22 cellular contexts compared by ENCODE assay signal in genomic region chr15:70556804-70557203, GRCh38.
"Had no signal": no experiment of that assay in that cellular context is flagged by ENCODE, and none has a peak within 500 bp of the region (broad histone marks: within the 10 kb centered on the region; RNA-seq: fewer than 3 reads in every experiment).

No MANE protein-coding gene starts in this region.

- H3K27ac Mint-ChIP-seq: activated CD8-positive, alpha-beta T cell treated with anti-CD3 and anti-CD28 coated beads, Interleukin-2, amount 10 ng/mL, durations not matched to agents 7 days and 5 days; activated naive CD4-positive, alpha-beta T cell treated with anti-CD3 and anti-CD28 coated beads, Interleukin-2, amount 10 ng/mL, durations not matched to agents 7 days and 5 days; activated naive CD8-positive, alpha-beta T cell treated with anti-CD3 and anti-CD28 coated beads for 36 hours; T-cell had no signal

- H3K36me3 ChIP-seq: brain microvascular endothelial cell, cardiac muscle cell had no signal

- H3K27ac ChIP-seq: brain microvascular endothelial cell, cardiac muscle cell, SK-N-MC, VCaP had no signal

- H3K27me3 Mint-ChIP-seq: activated naive CD8-positive, alpha-beta T cell treated with anti-CD3 and anti-CD28 coated beads for 36 hours; T-cell had no signal

- ATAC-seq: activated CD8-positive, alpha-beta T cell treated with anti-CD3 and anti-CD28 coated beads, Interleukin-2, amount 10 ng/mL, durations not matched to agents 7 days and 5 days; activated T-cell treated with anti-CD3 and anti-CD28 coated beads, Interleukin-2, amount 50 U/mL, for 4 hours; Right ventricle myocardium inferior had no signal

- H3K4me3 Mint-ChIP-seq: activated CD8-positive, alpha-beta T cell treated with anti-CD3 and anti-CD28 coated beads, Interleukin-2, amount 10 ng/mL, durations not matched to agents 7 days and 5 days; activated naive CD4-positive, alpha-beta T cell treated with anti-CD3 and anti-CD28 coated beads, Interleukin-2, amount 10 ng/mL, durations not matched to agents 7 days and 5 days; activated naive CD8-positive, alpha-beta T cell treated with anti-CD3 and anti-CD28 coated beads for 36 hours; activated T-cell treated with anti-CD3 and anti-CD28 coated beads, Interleukin-2, amount 50 U/mL, for 4 hours; T-cell had no signal

- H3K27me3 ChIP-seq: cardiac muscle cell had no signal

- DNase-seq: activated CD4-positive, alpha-beta T cell treated with anti-CD3 and anti-CD28 coated beads for 4 hours; activated CD4-positive, alpha-beta T cell treated with anti-CD3 and anti-CD28 coated beads, Interleukin-2, amount 50 U/mL, for 4 hours; activated CD4-positive, CD25-positive, alpha-beta regulatory T cell; activated CD8-positive, alpha-beta T cell treated with anti-CD3 and anti-CD28 coated beads, Interleukin-2, amount 10 ng/mL, durations not matched to agents 7 days and 5 days; activated effector memory CD4-positive, alpha-beta T cell treated with anti-CD3 and anti-CD28 coated beads, Interleukin-2, amount 50 U/mL, for 16 hours; activated naive CD4-positive, alpha-beta T cell treated with anti-CD3 and anti-CD28 coated beads, Interleukin-2, amount 10 ng/mL, durations not matched to agents 7 days and 5 days; activated naive CD8-positive, alpha-beta T cell treated with anti-CD3 and anti-CD28 coated beads for 36 hours; activated T-cell treated with anti-CD3 and anti-CD28 coated beads, Interleukin-2, amount 50 U/mL, for 4 hours; brain microvascular endothelial cell; Karpas-422; NCI-H1105 treated with DMSO at 0.1 percent for 48 hours; NCI-H1930; NCI-H2107; NCI-H226; NCI-H526; NK-92 treated with Interleukin-12 subunit alpha and Interleukin-12 subunit beta, amount 100 ng/mL, for 24 hours; OCI-M1 had no signal

- H3K4me3 ChIP-seq: cardiac muscle cell, SK-N-MC had no signal

- H3K9me3 Mint-ChIP-seq: activated naive CD4-positive, alpha-beta T cell treated with anti-CD3 and anti-CD28 coated beads, Interleukin-2, amount 10 ng/mL, durations not matched to agents 7 days and 5 days; activated naive CD8-positive, alpha-beta T cell treated with anti-CD3 and anti-CD28 coated beads for 36 hours; activated T-cell treated with anti-CD3 and anti-CD28 coated beads, Interleukin-2, amount 50 U/mL, for 4 hours had no signal

- H3K36me3 Mint-ChIP-seq: activated naive CD8-positive, alpha-beta T cell treated with anti-CD3 and anti-CD28 coated beads for 36 hours; T-cell had no signal

- H3K4me1 Mint-ChIP-seq: T-cell had no signal
